Comparison of ENCODE assay signal across 19 cellular contexts in genomic region chr11:19101803-19102520, GRCh38. TPM values are rescaled to one million over a fixed set of nuclear protein-coding genes. Genes with fewer than 3 reads are reported as not detected.
DNase-seq lines count a peak whose midpoint lies in the region; ATAC-seq and TF ChIP-seq lines count a peak whose summit lies in the region.
"Had no signal": no experiment of that assay in that cellular context is flagged by ENCODE, and none has a peak within 500 bp of the region (broad histone marks: within the 10 kb centered on the region; RNA-seq: fewer than 3 reads in every experiment).

No MANE protein-coding gene starts in this region.

- H4K20me1 ChIP-seq in hepatocyte (ENCODE audit: insufficient read depth, poor library complexity, severe bottlenecking) = no peaks in the 10 kb centered on the region

- H3K4me1 ChIP-seq in hepatocyte (ENCODE audit: insufficient read depth) (peaks cover 6% of the 10 kb centered on the region), gastroesophageal sphincter (no peaks in the 10 kb centered on the region), body of pancreas (peaks cover 21% of the 10 kb centered on the region)
- H3K4me1 ChIP-seq: prostate gland had no signal

- peak overlapping the region; percentile 57 for H3K27ac ChIP-seq in hepatocyte
- no peak overlapping the region for H3K27ac ChIP-seq in gastroesophageal sphincter
- H3K27ac ChIP-seq in body of pancreas = no peak overlapping the region
- H3K27ac ChIP-seq: prostate gland had no signal

- TF ChIP-seq POLR2A in gastroesophageal sphincter (IDR thresholded peaks at IDR 0.05) (no peak), body of pancreas (IDR thresholded peaks at IDR 0.05) (no peak)

- H3K4me3 ChIP-seq in hepatocyte = no peak overlapping the region
- H3K4me3 ChIP-seq in gastroesophageal sphincter = no peak overlapping the region
- H3K4me3 ChIP-seq in body of pancreas = no peak overlapping the region
- H3K4me3 ChIP-seq: lung, prostate gland had no signal

- intact Hi-C loops in Calu3 (cut with micrococcal nuclease; ENCODE audit: unreplicated experiment) = no loop called here
- intact Hi-C loops in body of pancreas (cut with DNase I) = no loop called here

- peak overlapping the region; percentile 39 for H3K4me2 ChIP-seq in hepatocyte

- peaks cover 29% of the 10 kb centered on the region for H3K4me1 Mint-ChIP-seq in Calu3 (ENCODE audit: low read depth, unreplicated experiment)
- H3K4me1 Mint-ChIP-seq: endodermal cell had no signal

- 38% methylated on average over 4 of the region's 4 CpGs for WGBS in hepatocyte (ENCODE audit: low lambda C conversion rate, missing lambda C conversion rate)
- WGBS in gastroesophageal sphincter (ENCODE audit: low coverage in 1 of 2), 2 donors = 31 to 42% methylated on average over 2 to 4 of the region's 4 CpGs
- WGBS in body of pancreas, 2 donors = 25 to 33% methylated on average over 4 of the region's 4 CpGs

- H3K27me3 ChIP-seq in hepatocyte = no peaks in the 10 kb centered on the region
- H3K27me3 ChIP-seq in gastroesophageal sphincter = peaks cover 13% of the 10 kb centered on the region
- no peaks in the 10 kb centered on the region for H3K27me3 ChIP-seq in body of pancreas

- TF ChIP-seq EP300 in gastroesophageal sphincter (IDR thresholded peaks at IDR 0.05) = no peak

- no peak for DNase-seq in Calu3
- peak; percentile 58 to 78 (median 77) for DNase-seq in NCI-H1417 (lab: John Stamatoyannopoulos, UW)
- DNase-seq in NCI-H774 (lab: John Stamatoyannopoulos, UW) = peak; percentile 12
- DNase-seq in hepatocyte (ENCODE audit: low spot score) = peak; percentile 20
- no peak for DNase-seq in COLO668 (lab: John Stamatoyannopoulos, UW; ENCODE audit: unreplicated experiment)
- DNase-seq in body of pancreas = no peak
- DNase-seq: activated CD4-positive, alpha-beta memory T cell treated with anti-CD3 and anti-CD28 coated beads for 36 hours; cerebellar nuclear complex; foreskin melanocyte; HFFc6; NCI-H1694 had no signal

- H3K9me3 Mint-ChIP-seq in Calu3 (ENCODE audit: low read depth, unreplicated experiment) = no peaks in the 10 kb centered on the region
- H3K9me3 Mint-ChIP-seq: endodermal cell had no signal

- no TSS peak for BruUV-seq in Calu3 (replicated peaks; lab: Mats Ljungman, UMichigan)

- H3K36me3 ChIP-seq in hepatocyte (replicated peaks; ENCODE audit: insufficient read depth, low read depth) = no peaks in the 10 kb centered on the region
- H3K36me3 ChIP-seq in gastroesophageal sphincter = no peaks in the 10 kb centered on the region
- no peaks in the 10 kb centered on the region for H3K36me3 ChIP-seq in body of pancreas (replicated peaks in 1 of 2; ENCODE audit: insufficient read depth in 1 of 2, low read depth in 2 of 2)
- H3K36me3 ChIP-seq: prostate gland had no signal

- H3K9me3 ChIP-seq in hepatocyte (ENCODE audit: low read depth) (no peaks in the 10 kb centered on the region), gastroesophageal sphincter (peaks cover 0 to 9% (median 0%) of the 10 kb centered on the region in 3 donors), body of pancreas (no peaks in the 10 kb centered on the region)
- H3K9me3 ChIP-seq: prostate gland had no signal

- no peak overlapping the region for H2AFZ ChIP-seq in hepatocyte

- no peak overlapping the region for H3K27ac Mint-ChIP-seq in Calu3 (ENCODE audit: unreplicated experiment)
- H3K27ac Mint-ChIP-seq: activated CD4-positive, alpha-beta memory T cell treated with anti-CD3 and anti-CD28 coated beads for 36 hours; activated T-helper 1 cell treated with anti-CD3 and anti-CD28 coated beads, Interleukin-12 subunit alpha, Interleukin-12 subunit beta, Interleukin-2, Interleukin-4 antibody, amounts not matched to agents 30 ng/mL and 10 ng/mL and 1 ng/mL, durations not matched to agents 14 hours and 24 hours and 36 hours; endodermal cell; HFFc6; natural killer cell treated with Interleukin-12 subunit alpha and Interleukin-12 subunit beta and Interleukin-15 and Interleukin-18, amount 100 ng/mL, for 72 hours had no signal

- H3K4me3 Mint-ChIP-seq in Calu3 (ENCODE audit: low read depth, unreplicated experiment) = peak overlapping the region; percentile 20
- H3K4me3 Mint-ChIP-seq: activated CD4-positive, alpha-beta memory T cell treated with anti-CD3 and anti-CD28 coated beads for 36 hours; activated T-helper 1 cell treated with anti-CD3 and anti-CD28 coated beads, Interleukin-12 subunit alpha, Interleukin-12 subunit beta, Interleukin-2, Interleukin-4 antibody, amounts not matched to agents 30 ng/mL and 10 ng/mL and 1 ng/mL, durations not matched to agents 14 hours and 24 hours and 36 hours; endodermal cell; HFFc6; natural killer cell treated with Interleukin-12 subunit alpha and Interleukin-12 subunit beta and Interleukin-15 and Interleukin-18, amount 100 ng/mL, for 72 hours had no signal

- no peaks in the 10 kb centered on the region for H3K79me2 ChIP-seq in hepatocyte

- ATAC-seq in GM18867 (IDR thresholded peaks at IDR 0.05; ENCODE audit: unreplicated experiment) (no peak), gastroesophageal sphincter (no peak), body of pancreas (no peak)
- ATAC-seq: natural killer cell treated with Interleukin-12 subunit alpha and Interleukin-12 subunit beta and Interleukin-15 and Interleukin-18, amount 100 ng/mL, for 72 hours; SK-N-SH treated with all-trans-retinoic acid at 6 μM for 48 hours had no signal

- TF ChIP-seq CTCF in Calu3 (IDR thresholded peaks at IDR 0.05; ENCODE audit: unreplicated experiment) = no peak
- no peak for TF ChIP-seq CTCF in hepatocyte (IDR thresholded peaks at IDR 0.05; ENCODE audit: poor library complexity)
- no peak for TF ChIP-seq CTCF in gastroesophageal sphincter (IDR thresholded peaks at IDR 0.05)
- no peak for TF ChIP-seq CTCF in body of pancreas (IDR thresholded peaks at IDR 0.05)

- H3K9me2 ChIP-seq in hepatocyte (replicated peaks; ENCODE audit: insufficient read depth) = no peaks in the 10 kb centered on the region

- peaks cover 35% of the 10 kb centered on the region for H3K27me3 Mint-ChIP-seq in Calu3 (ENCODE audit: unreplicated experiment)

- CTCF ChIA-PET in Calu3 (lab: Charles Lee) = interaction anchor here (0.5 to 1.3 kb wide), 3 partner anchors 22 to 31 kb away, joined by 3 to 7 read pairs (median 5); no protein-coding TSS in a partner anchor

- H3K36me3 Mint-ChIP-seq in Calu3 (ENCODE audit: insufficient read depth, unreplicated experiment) = no peaks in the 10 kb centered on the region
- H3K36me3 Mint-ChIP-seq: activated CD4-positive, alpha-beta memory T cell treated with anti-CD3 and anti-CD28 coated beads for 36 hours; natural killer cell treated with Interleukin-12 subunit alpha and Interleukin-12 subunit beta and Interleukin-15 and Interleukin-18, amount 100 ng/mL, for 72 hours had no signal

RNA-seq across cellular contexts. Expression of gene ZDHHC13, which starts 15.0 kb away (rescaled TPM):
- total RNA-seq in Calu3 (2022) (22.4 and 26.8 TPM in 2 replicates), hepatocyte (19.4 and 27.1 TPM in 2 replicates), gastroesophageal sphincter (10 to 100 TPM in 1 of 4 donors, 1 to 10 TPM in 3; 4.8 to 16.9 (median 6.6) TPM), body of pancreas (10 to 100 TPM; 12.2 to 16.9 TPM)
- 14.6 and 19.4 TPM in 2 replicates for polyA plus RNA-seq in hepatocyte

RNA-seq across cellular contexts. Expression of gene MRGPRX2, which starts 41.4 kb away (rescaled TPM):
- total RNA-seq in Calu3 (2022) = not detected in 2 replicates
- not detected in 2 replicates for total RNA-seq in hepatocyte
- polyA plus RNA-seq in hepatocyte = not detected in 2 replicates
- under 1 TPM in 1 of 4 donors, not detected in 3; 0.67 TPM for total RNA-seq in gastroesophageal sphincter
- total RNA-seq in body of pancreas = not detected
- total RNA-seq: activated CD4-positive, alpha-beta memory T cell treated with anti-CD3 and anti-CD28 coated beads for 36 hours; endodermal cell; HFFc6; lung; natural killer cell treated with Interleukin-12 subunit alpha and Interleukin-12 subunit beta and Interleukin-15 and Interleukin-18, amount 100 ng/mL, for 72 hours; prostate gland had no signal
- polyA plus RNA-seq: lung had no signal

Comparison
In these comparisons a context has a peak if more than half of its experiments do, and no peak if none do; other contexts are left out.
1. DNase-seq: peak in NCI-H1417 (3 of 3), NCI-H774 (single experiment) and hepatocyte (single experiment); none in Calu3 (single experiment), COLO668 (single experiment) and body of pancreas (0 of 4).